Comparison of ENCODE assay signal across 12 cellular contexts in the genomic region with DNA sequence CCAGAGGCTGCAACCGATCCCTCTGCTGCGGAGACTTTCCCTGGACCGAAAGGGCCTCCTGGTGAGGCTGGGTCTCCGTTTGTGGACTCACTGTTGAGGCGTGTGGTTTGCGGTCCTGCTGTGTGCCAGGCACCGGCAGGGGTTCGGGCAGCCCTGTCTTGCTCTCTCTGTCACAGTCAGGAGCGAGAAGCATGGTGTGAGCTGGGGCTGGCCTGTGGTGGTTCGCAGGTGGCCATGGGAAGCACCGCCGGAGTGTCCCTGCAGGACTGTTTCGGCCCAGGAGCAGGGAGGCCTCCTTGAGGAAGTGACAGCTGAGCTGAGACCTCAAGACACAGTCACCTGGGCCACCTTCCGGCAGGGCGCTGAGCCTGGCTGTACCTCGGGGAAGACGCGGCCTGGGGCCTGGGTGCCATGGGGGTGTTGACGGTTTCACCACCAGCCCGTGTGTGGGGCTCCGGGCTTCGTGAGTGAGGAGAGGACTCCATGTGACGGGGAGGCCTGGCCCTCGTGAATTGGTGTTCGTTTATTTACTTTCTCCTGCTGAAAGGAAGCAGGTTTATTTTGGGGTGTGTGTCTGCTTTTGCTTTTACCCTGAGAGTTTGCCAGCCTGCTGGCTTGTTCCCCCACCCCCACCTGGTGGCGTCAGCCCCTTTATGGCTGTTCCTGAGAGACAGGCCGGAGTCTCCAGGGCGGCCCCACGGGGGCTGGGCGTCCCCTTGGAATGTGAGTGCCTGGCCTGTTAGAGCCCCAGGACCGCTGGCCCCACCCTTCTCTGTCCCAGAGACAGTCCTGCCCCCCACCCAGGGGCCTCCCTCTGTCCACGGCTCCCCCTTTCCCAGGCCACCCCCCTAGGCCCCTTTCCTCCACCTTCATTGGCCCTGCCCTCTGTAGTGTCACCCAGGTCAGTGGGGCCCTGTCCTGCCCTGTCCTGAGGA.
DNase-seq lines count a peak whose midpoint lies in the region; ATAC-seq, FAIRE-seq and TF ChIP-seq lines count a peak whose summit lies in the region.
"Had no signal": no experiment of that assay in that cellular context is flagged by ENCODE, and none has a peak within 500 bp of the region (broad histone marks: within the 10 kb centered on the region; RNA-seq: fewer than 3 reads in every experiment).

No MANE protein-coding gene starts in this region.

- WGBS in right lobe of liver (ENCODE audit: insufficient coverage, low coverage, low lambda C conversion rate, missing lambda C conversion rate) = 100% methylated on average over 1 of the region's 32 CpGs
- 60% methylated on average over 21 of the region's 32 CpGs for WGBS in HepG2 (ENCODE audit: low lambda C conversion rate)
- 92 to 95% methylated on average over 20 to 32 of the region's 32 CpGs for WGBS in endodermal cell (ENCODE audit: insufficient coverage in 1 of 2, insufficient read length in 1 of 2), 2 experiments
- 89% methylated on average over 15 to 32 of the region's 32 CpGs for WGBS in upper lobe of left lung, 2 donors

- TF ChIP-seq EP300 in HepG2 (IDR thresholded peaks at IDR 0.05; ENCODE audit: low read depth in 2 of 2, low read length in 2 of 2) = no peak
- no peak for TF ChIP-seq EP300 in HepG2 (CRISPR knock-in tag; IDR thresholded peaks at IDR 0.05; ENCODE audit: borderline replicate concordance)
- no peak for TF ChIP-seq EP300 in upper lobe of left lung (IDR thresholded peaks at IDR 0.05)

- no peaks in the 10 kb centered on the region for H3K36me3 Mint-ChIP-seq in endodermal cell (ENCODE audit: low read depth)
- no peaks in the 10 kb centered on the region for H3K36me3 Mint-ChIP-seq in natural killer cell

- no TSS peak for BruUV-seq in HepG2 (replicated peaks; lab: Mats Ljungman, UMichigan)

- H3K27ac ChIP-seq in right lobe of liver (no peak overlapping the region), HepG2 (ENCODE audit: extremely low read length, insufficient read depth, low read length) (no peak overlapping the region), endodermal cell (ENCODE audit: low read depth, low read length) (no peak overlapping the region), upper lobe of left lung (no peak overlapping the region)

- in situ Hi-C loops in HepG2 (cut with HindIII; ENCODE audit: extremely low pct_ligation_motif_present, low pct_unique_long_range_greater_than_20kb) = no loop called here

- H3K4me1 Mint-ChIP-seq in endodermal cell (peaks cover 6% of the 10 kb centered on the region), natural killer cell (no peaks in the 10 kb centered on the region)
- H3K4me1 Mint-ChIP-seq: activated CD4-positive, alpha-beta memory T cell treated with anti-CD3 and anti-CD28 coated beads, Interleukin-2, amount 10 ng/mL, durations not matched to agents 7 days and 5 days had no signal

- H4K20me1 ChIP-seq in HepG2 (ENCODE audit: insufficient read depth, low read length) = no peaks in the 10 kb centered on the region

- H3K9me3 Mint-ChIP-seq in endodermal cell (no peaks in the 10 kb centered on the region), natural killer cell (no peaks in the 10 kb centered on the region)
- H3K9me3 Mint-ChIP-seq: activated CD4-positive, alpha-beta memory T cell treated with anti-CD3 and anti-CD28 coated beads, Interleukin-2, amount 10 ng/mL, durations not matched to agents 7 days and 5 days; stimulated activated naive CD8-positive, alpha-beta T cell treated with anti-CD3 and anti-CD28 coated beads, Interleukin-15, Interleukin-2, amounts not matched to agents 100 ng/mL and 50 ng/mL, for 24 hours had no signal

- H3K27ac Mint-ChIP-seq in endodermal cell (no peak overlapping the region), natural killer cell (no peak overlapping the region)
- H3K27ac Mint-ChIP-seq: activated CD4-positive, alpha-beta memory T cell treated with anti-CD3 and anti-CD28 coated beads, Interleukin-2, amount 10 ng/mL, durations not matched to agents 7 days and 5 days; stimulated activated naive CD8-positive, alpha-beta T cell treated with anti-CD3 and anti-CD28 coated beads, Interleukin-15, Interleukin-2, amounts not matched to agents 100 ng/mL and 50 ng/mL, for 24 hours had no signal

- H3K9ac ChIP-seq in HepG2 (ENCODE audit: insufficient read depth, low read depth, low read length) = no peak overlapping the region
- no peak overlapping the region for H3K9ac ChIP-seq in endodermal cell (ENCODE audit: extremely low read depth, low read length, poor library complexity, severe bottlenecking)

- H3K27me3 Mint-ChIP-seq in endodermal cell (ENCODE audit: insufficient read depth) (peaks cover 49% of the 10 kb centered on the region), natural killer cell (ENCODE audit: low read depth in 2 of 2) (no peaks in the 10 kb centered on the region)
- H3K27me3 Mint-ChIP-seq: activated CD4-positive, alpha-beta memory T cell treated with anti-CD3 and anti-CD28 coated beads, Interleukin-2, amount 10 ng/mL, durations not matched to agents 7 days and 5 days; stimulated activated naive CD8-positive, alpha-beta T cell treated with anti-CD3 and anti-CD28 coated beads, Interleukin-15, Interleukin-2, amounts not matched to agents 100 ng/mL and 50 ng/mL, for 24 hours had no signal

- ATAC-seq in right lobe of liver = no peak
- no peak for ATAC-seq in HepG2
- no peak for ATAC-seq in natural killer cell
- no peak for ATAC-seq in upper lobe of left lung (ENCODE audit: low FRiP score in 2 of 2)

- H3K4me2 ChIP-seq in HepG2 (ENCODE audit: low read depth, low read length) = no peak overlapping the region

- H3K27me3 ChIP-seq in right lobe of liver (no peaks in the 10 kb centered on the region), HepG2 (ENCODE audit: control insufficient read depth in 1 of 2, insufficient read depth in 2 of 2, low read length in 2 of 2) (peaks cover 22 to 95% of the 10 kb centered on the region in 2 experiments), endodermal cell (ENCODE audit: control insufficient read depth, insufficient read depth, low read length, poor library complexity, severe bottlenecking) (peaks cover 6% of the 10 kb centered on the region), upper lobe of left lung (no peaks in the 10 kb centered on the region)

- TF ChIP-seq RAD21 in HepG2 (CRISPR knock-in tag; IDR thresholded peaks at IDR 0.05) = no peak

- H3K4me3 Mint-ChIP-seq in endodermal cell (no peak overlapping the region), natural killer cell (no peak overlapping the region)
- H3K4me3 Mint-ChIP-seq: activated CD4-positive, alpha-beta memory T cell treated with anti-CD3 and anti-CD28 coated beads, Interleukin-2, amount 10 ng/mL, durations not matched to agents 7 days and 5 days; stimulated activated naive CD8-positive, alpha-beta T cell treated with anti-CD3 and anti-CD28 coated beads, Interleukin-15, Interleukin-2, amounts not matched to agents 100 ng/mL and 50 ng/mL, for 24 hours had no signal

- no peak overlapping the region for H2AFZ ChIP-seq in HepG2 (ENCODE audit: low read length)

- TF ChIP-seq POLR2A in right lobe of liver (IDR thresholded peaks at IDR 0.05) (no peak), HepG2 (IDR thresholded peaks at IDR 0.05; ENCODE audit: insufficient read depth in 1 of 2, low read depth in 2 of 2, low read length in 2 of 2) (no peak), upper lobe of left lung (IDR thresholded peaks at IDR 0.05) (no peak)

- H3K9me3 ChIP-seq in right lobe of liver (no peaks in the 10 kb centered on the region), HepG2 (ENCODE audit: low read length) (no peaks in the 10 kb centered on the region), endodermal cell (ENCODE audit: control insufficient read depth, low read length) (no peaks in the 10 kb centered on the region), upper lobe of left lung (no peaks in the 10 kb centered on the region)

- H3K4me1 ChIP-seq in right lobe of liver (no peaks in the 10 kb centered on the region), HepG2 (ENCODE audit: insufficient read depth, low read length) (no peaks in the 10 kb centered on the region), endodermal cell (ENCODE audit: control insufficient read depth, insufficient read depth, low read length) (peaks cover 7% of the 10 kb centered on the region), upper lobe of left lung (peaks cover 0 to 12% (median under 1%) of the 10 kb centered on the region in 4 donors)

- intact Hi-C loops in right lobe of liver (cut with DNase I) = no loop called here
- intact Hi-C loops in HepG2 (cut with micrococcal nuclease; ENCODE audit: unreplicated experiment) = no loop called here
- intact Hi-C loops in natural killer cell (cut with micrococcal nuclease) = no loop called here

- TF ChIP-seq CTCF in right lobe of liver (IDR thresholded peaks at IDR 0.05) = no peak
- no peak for TF ChIP-seq CTCF in HepG2 (CRISPR knock-in tag; IDR thresholded peaks at IDR 0.05)
- no peak for TF ChIP-seq CTCF in endodermal cell (conservative IDR thresholded peaks at IDR 0.05)
- TF ChIP-seq CTCF in natural killer cell (IDR thresholded peaks at IDR 0.05) = no peak
- TF ChIP-seq CTCF in upper lobe of left lung (IDR thresholded peaks at IDR 0.05) = no peak

- H3K79me2 ChIP-seq in HepG2 (ENCODE audit: insufficient read depth, low read length) = no peaks in the 10 kb centered on the region

- H3K36me3 ChIP-seq in right lobe of liver = no peaks in the 10 kb centered on the region
- H3K36me3 ChIP-seq in HepG2 (replicated peaks in 1 of 2; ENCODE audit: control insufficient read depth in 1 of 2, insufficient read depth in 2 of 2, low read length in 2 of 2) = no peaks in the 10 kb centered on the region
- no peaks in the 10 kb centered on the region for H3K36me3 ChIP-seq in endodermal cell (ENCODE audit: control insufficient read depth, insufficient read depth, low read length)
- H3K36me3 ChIP-seq in upper lobe of left lung = no peaks in the 10 kb centered on the region

- CTCF ChIA-PET in HepG2 (lab: Yijun Ruan, JAX; ENCODE audit: low intra/inter-chr PET ratio, low total read pairs) = no interaction called here

- FAIRE-seq in HepG2 (lab: Jason Lieb, UNC) = no peak
- FAIRE-seq: keratinocyte had no signal

- no peak overlapping the region for H3K4me3 ChIP-seq in right lobe of liver
- H3K4me3 ChIP-seq in HepG2 (replicated peaks in 1 of 3; ENCODE audit: insufficient read depth in 1 of 3, low read depth in 2 of 3, low read length in 3 of 3) = no peak overlapping the region
- H3K4me3 ChIP-seq in endodermal cell (ENCODE audit: low read length) = no peak overlapping the region
- no peak overlapping the region for H3K4me3 ChIP-seq in upper lobe of left lung

- POLR2A ChIA-PET in HepG2 (lab: Yijun Ruan, JAX) = no interaction called here

- peak; percentile 9 to 50 (median 38) for DNase-seq in right lobe of liver
- no peak for DNase-seq in HepG2 (ENCODE audit: low spot score)
- DNase-seq in endodermal cell = peak; percentile 61
- DNase-seq in natural killer cell = peak; percentile 13
- peak; percentile 17 to 75 for DNase-seq in upper lobe of left lung
- no peak for DNase-seq in activated gamma-delta T cell treated with Interleukin-2 at 50 U/mL for 16 hours
- no peak for DNase-seq in stimulated activated CD8-positive, alpha-beta memory T cell treated with anti-CD3 and anti-CD28 coated beads, Interleukin-4, amount 100 ng/mL, for 48 hours
- no peak for DNase-seq in NCI-H128 (lab: John Stamatoyannopoulos, UW; ENCODE audit: unreplicated experiment)
- DNase-seq: activated CD4-positive, alpha-beta memory T cell treated with anti-CD3 and anti-CD28 coated beads, Interleukin-2, amount 10 ng/mL, durations not matched to agents 7 days and 5 days; MM.1S had no signal

Comparison
In these comparisons a context has a peak if more than half of its experiments do, and no peak if none do; other contexts are left out.
1. DNase-seq: peak in right lobe of liver (3 of 3), endodermal cell (single experiment), natural killer cell (single experiment) and upper lobe of left lung (2 of 2); none in HepG2 (single experiment), activated gamma-delta T cell treated with Interleukin-2 at 50 U/mL for 16 hours (single experiment), stimulated activated CD8-positive, alpha-beta memory T cell treated with anti-CD3 and anti-CD28 coated beads, Interleukin-4, amount 100 ng/mL, for 48 hours (single experiment) and NCI-H128 (single experiment).